ENCODE assay signal across 1 cellular context in the genomic region with DNA sequence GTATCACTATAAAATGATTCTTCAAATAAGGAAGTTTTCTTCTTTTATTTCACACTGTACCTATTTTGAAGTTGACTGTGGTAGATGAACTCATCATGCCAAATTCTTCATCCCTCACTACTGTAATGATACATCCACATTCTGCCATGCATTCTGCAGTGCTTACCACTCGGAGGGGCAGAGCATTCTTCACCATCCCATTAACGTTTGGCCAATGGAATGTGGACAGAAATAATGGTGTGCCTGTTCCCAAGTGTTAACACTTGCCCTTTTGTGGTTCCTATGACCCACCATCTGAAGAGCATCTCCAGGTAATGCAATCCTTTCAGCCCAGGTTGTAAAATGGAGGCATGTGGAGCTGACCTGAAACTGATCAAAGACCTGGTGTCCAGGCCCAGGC.
TF ChIP-seq lines count a peak whose summit lies in the region.

No MANE protein-coding gene starts in this region.

TF ChIP-seq in HCT116, 20 proteins besides CTCF, POLR2A, EP300 and RAD21 (continued from another document):
- TF ChIP-seq ZFX (IDR thresholded peaks at IDR 0.05) (no peak), POLR2AphosphoS5 (IDR thresholded peaks at IDR 0.05; ENCODE audit: low read depth, low read length) (no peak), EZH2phosphoT487 (IDR thresholded peaks at IDR 0.05; ENCODE audit: borderline replicate concordance) (no peak), YY1 (IDR thresholded peaks at IDR 0.05; ENCODE audit: extremely low read depth, insufficient replicate concordance, low read depth, low read length) (no peak), SRF (IDR thresholded peaks at IDR 0.05; ENCODE audit: low read depth) (no peak), JUND (IDR thresholded peaks at IDR 0.05) (no peak), CBX3 (IDR thresholded peaks at IDR 0.05; ENCODE audit: low read depth) (no peak), ZNF274 (IDR thresholded peaks at IDR 0.05; ENCODE audit: low read depth, low read length) (no peak), SP1 (IDR thresholded peaks at IDR 0.05; ENCODE audit: low read depth) (no peak), CEBPB (IDR thresholded peaks at IDR 0.05; ENCODE audit: low read depth) (no peak), FOSL1 (IDR thresholded peaks at IDR 0.05; ENCODE audit: low read depth) (no peak)
- TF ChIP-seq, protein P1, sequence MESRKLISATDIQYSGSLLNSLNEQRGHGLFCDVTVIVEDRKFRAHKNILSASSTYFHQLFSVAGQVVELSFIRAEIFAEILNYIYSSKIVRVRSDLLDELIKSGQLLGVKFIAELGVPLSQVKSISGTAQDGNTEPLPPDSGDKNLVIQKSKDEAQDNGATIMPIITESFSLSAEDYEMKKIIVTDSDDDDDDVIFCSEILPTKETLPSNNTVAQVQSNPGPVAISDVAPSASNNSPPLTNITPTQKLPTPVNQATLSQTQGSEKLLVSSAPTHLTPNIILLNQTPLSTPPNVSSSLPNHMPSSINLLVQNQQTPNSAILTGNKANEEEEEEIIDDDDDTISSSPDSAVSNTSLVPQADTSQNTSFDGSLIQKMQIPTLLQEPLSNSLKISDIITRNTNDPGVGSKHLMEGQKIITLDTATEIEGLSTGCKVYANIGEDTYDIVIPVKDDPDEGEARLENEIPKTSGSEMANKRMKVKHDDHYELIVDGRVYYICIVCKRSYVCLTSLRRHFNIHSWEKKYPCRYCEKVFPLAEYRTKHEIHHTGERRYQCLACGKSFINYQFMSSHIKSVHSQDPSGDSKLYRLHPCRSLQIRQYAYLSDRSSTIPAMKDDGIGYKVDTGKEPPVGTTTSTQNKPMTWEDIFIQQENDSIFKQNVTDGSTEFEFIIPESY (IDR thresholded peaks at IDR 0.05; ENCODE audit: extremely low read depth, insufficient replicate concordance, low read length), result no peak
- TF ChIP-seq, protein P2, sequence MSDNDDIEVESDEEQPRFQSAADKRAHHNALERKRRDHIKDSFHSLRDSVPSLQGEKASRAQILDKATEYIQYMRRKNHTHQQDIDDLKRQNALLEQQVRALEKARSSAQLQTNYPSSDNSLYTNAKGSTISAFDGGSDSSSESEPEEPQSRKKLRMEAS (IDR thresholded peaks at IDR 0.05), result no peak
